ENCODE assay signal across 17 cellular contexts in genomic region chr3:159892171-159892791, GRCh38. TPM values are rescaled to one million over a fixed set of nuclear protein-coding genes. Genes with fewer than 3 reads are reported as not detected.
DNase-seq lines count a peak whose midpoint lies in the region; ATAC-seq lines count a peak whose summit lies in the region.
"Had no signal": no experiment of that assay in that cellular context is flagged by ENCODE, and none has a peak within 500 bp of the region (broad histone marks: within the 10 kb centered on the region; RNA-seq: fewer than 3 reads in every experiment).

No MANE protein-coding gene starts in this region.

- no peak overlapping the region for H3K4me3 Mint-ChIP-seq in stimulated activated memory B cell treated with anti-CD40 and anti-IgM and Interleukin-4, amounts not matched to agents 10 μg/mL and 1 μg/mL and 100 μg/mL, for 72 hours
- no peak overlapping the region for H3K4me3 Mint-ChIP-seq in T-helper 2 cell treated with Interferon-gamma antibody and Interleukin-4, amounts not matched to agents 5 μg/mL and 100 μg/mL, for 36 hours
- H3K4me3 Mint-ChIP-seq: activated CD4-positive, alpha-beta memory T cell treated with anti-CD3 and anti-CD28 coated beads, Interleukin-2, amount 10 ng/mL, durations not matched to agents 7 days and 5 days; activated naive CD8-positive, alpha-beta T cell treated with anti-CD3 and anti-CD28 coated beads, Interleukin-2, amount 10 ng/mL, durations not matched to agents 7 days and 5 days; activated T-cell treated with anti-CD3 and anti-CD28 coated beads, Interleukin-2, amount 50 U/mL, for 4 hours; nephron progenitor cell had no signal

- H3K36me3 Mint-ChIP-seq in stimulated activated memory B cell treated with anti-CD40 and anti-IgM and Interleukin-4, amounts not matched to agents 10 μg/mL and 1 μg/mL and 100 μg/mL, for 72 hours: no peaks in the 10 kb centered on the region
- no peaks in the 10 kb centered on the region for H3K36me3 Mint-ChIP-seq in T-helper 2 cell treated with Interferon-gamma antibody and Interleukin-4, amounts not matched to agents 5 μg/mL and 100 μg/mL, for 36 hours (ENCODE audit: low read depth)
- H3K36me3 Mint-ChIP-seq: activated naive CD8-positive, alpha-beta T cell treated with anti-CD3 and anti-CD28 coated beads, Interleukin-2, amount 10 ng/mL, durations not matched to agents 7 days and 5 days had no signal

- peak; percentile 88 for ATAC-seq in left ventricle myocardium superior
- peak; percentile 24 for ATAC-seq in stimulated activated memory B cell treated with anti-CD40 and anti-IgM and Interleukin-4, amounts not matched to agents 10 μg/mL and 1 μg/mL and 100 μg/mL, for 72 hours
- ATAC-seq: activated T-cell treated with anti-CD3 and anti-CD28 coated beads, Interleukin-2, amount 50 U/mL, for 4 hours; foreskin keratinocyte had no signal

- no peak overlapping the region for H3K27ac Mint-ChIP-seq in stimulated activated memory B cell treated with anti-CD40 and anti-IgM and Interleukin-4, amounts not matched to agents 10 μg/mL and 1 μg/mL and 100 μg/mL, for 72 hours
- no peak overlapping the region for H3K27ac Mint-ChIP-seq in T-helper 2 cell treated with Interferon-gamma antibody and Interleukin-4, amounts not matched to agents 5 μg/mL and 100 μg/mL, for 36 hours
- H3K27ac Mint-ChIP-seq: activated CD4-positive, alpha-beta memory T cell treated with anti-CD3 and anti-CD28 coated beads, Interleukin-2, amount 10 ng/mL, durations not matched to agents 7 days and 5 days; activated naive CD8-positive, alpha-beta T cell treated with anti-CD3 and anti-CD28 coated beads, Interleukin-2, amount 10 ng/mL, durations not matched to agents 7 days and 5 days; nephron progenitor cell had no signal

- no peaks in the 10 kb centered on the region for H3K9me3 Mint-ChIP-seq in stimulated activated memory B cell treated with anti-CD40 and anti-IgM and Interleukin-4, amounts not matched to agents 10 μg/mL and 1 μg/mL and 100 μg/mL, for 72 hours
- H3K9me3 Mint-ChIP-seq in T-helper 2 cell treated with Interferon-gamma antibody and Interleukin-4, amounts not matched to agents 5 μg/mL and 100 μg/mL, for 36 hours: no peaks in the 10 kb centered on the region
- H3K9me3 Mint-ChIP-seq: activated CD4-positive, alpha-beta memory T cell treated with anti-CD3 and anti-CD28 coated beads, Interleukin-2, amount 10 ng/mL, durations not matched to agents 7 days and 5 days; activated naive CD8-positive, alpha-beta T cell treated with anti-CD3 and anti-CD28 coated beads, Interleukin-2, amount 10 ng/mL, durations not matched to agents 7 days and 5 days; activated T-cell treated with anti-CD3 and anti-CD28 coated beads, Interleukin-2, amount 50 U/mL, for 4 hours; nephron progenitor cell had no signal

- DNase-seq in NCI-H82 (lab: John Stamatoyannopoulos, UW) (peak; percentile 24), NCI-H82 treated with DMSO at 0.1 percent for 48 hours (lab: John Stamatoyannopoulos, UW; ENCODE audit: unreplicated experiment) (no peak), anterior cingulate cortex (lab: John Stamatoyannopoulos, UW) (peak in 37 of 58 donors; percentile 17 to 78 (median 51)), left ventricle myocardium superior (peak; percentile 58), NAMALWA (ENCODE audit: low spot score) (no peak), retina (no peak)
- no peak for DNase-seq in T-helper 2 cell treated with Interferon-gamma antibody and Interleukin-4, amounts not matched to agents 5 μg/mL and 100 μg/mL, for 36 hours (ENCODE audit: low spot score)
- DNase-seq: activated CD4-positive, alpha-beta memory T cell treated with anti-CD3 and anti-CD28 coated beads, Interleukin-2, amount 10 ng/mL, durations not matched to agents 7 days and 5 days; activated naive CD8-positive, alpha-beta T cell treated with anti-CD3 and anti-CD28 coated beads, Interleukin-2, amount 10 ng/mL, durations not matched to agents 7 days and 5 days; activated T-cell treated with anti-CD3 and anti-CD28 coated beads, Interleukin-2, amount 50 U/mL, for 4 hours; foreskin keratinocyte; GDM1; Karpas-422; NCI-H1436; NCI-H748 treated with DMSO at 0.1 percent for 48 hours; nephron progenitor cell had no signal

- no peaks in the 10 kb centered on the region for H3K4me1 Mint-ChIP-seq in stimulated activated memory B cell treated with anti-CD40 and anti-IgM and Interleukin-4, amounts not matched to agents 10 μg/mL and 1 μg/mL and 100 μg/mL, for 72 hours
- no peaks in the 10 kb centered on the region for H3K4me1 Mint-ChIP-seq in T-helper 2 cell treated with Interferon-gamma antibody and Interleukin-4, amounts not matched to agents 5 μg/mL and 100 μg/mL, for 36 hours (ENCODE audit: low read depth)
- H3K4me1 Mint-ChIP-seq: activated CD4-positive, alpha-beta memory T cell treated with anti-CD3 and anti-CD28 coated beads, Interleukin-2, amount 10 ng/mL, durations not matched to agents 7 days and 5 days; activated naive CD8-positive, alpha-beta T cell treated with anti-CD3 and anti-CD28 coated beads, Interleukin-2, amount 10 ng/mL, durations not matched to agents 7 days and 5 days had no signal

- peaks cover 14% of the 10 kb centered on the region for H3K27me3 Mint-ChIP-seq in stimulated activated memory B cell treated with anti-CD40 and anti-IgM and Interleukin-4, amounts not matched to agents 10 μg/mL and 1 μg/mL and 100 μg/mL, for 72 hours
- H3K27me3 Mint-ChIP-seq in T-helper 2 cell treated with Interferon-gamma antibody and Interleukin-4, amounts not matched to agents 5 μg/mL and 100 μg/mL, for 36 hours (ENCODE audit: low read depth): peaks cover 40% of the 10 kb centered on the region

- intact Hi-C loops in left ventricle myocardium superior (cut with micrococcal nuclease): no loop called here

RNA-seq across cellular contexts. Expression of gene SCHIP1, which starts 52.6 kb away (rescaled TPM):
- total RNA-seq in left ventricle myocardium superior: 56.3 TPM
- total RNA-seq: activated naive CD8-positive, alpha-beta T cell treated with anti-CD3 and anti-CD28 coated beads, Interleukin-2, amount 10 ng/mL, durations not matched to agents 7 days and 5 days; activated T-cell treated with anti-CD3 and anti-CD28 coated beads, Interleukin-2, amount 50 U/mL, for 4 hours had no signal

Comparison
In these comparisons a context has a peak if more than half of its experiments do, and no peak if none do; other contexts are left out.
1. DNase-seq: peak in NCI-H82 (single experiment), anterior cingulate cortex (37 of 58) and left ventricle myocardium superior (single experiment); none in NCI-H82 treated with DMSO at 0.1 percent for 48 hours (single experiment), NAMALWA (single experiment), retina (single experiment) and T-helper 2 cell treated with Interferon-gamma antibody and Interleukin-4, amounts not matched to agents 5 μg/mL and 100 μg/mL, for 36 hours (single experiment).